In the genomic region with DNA sequence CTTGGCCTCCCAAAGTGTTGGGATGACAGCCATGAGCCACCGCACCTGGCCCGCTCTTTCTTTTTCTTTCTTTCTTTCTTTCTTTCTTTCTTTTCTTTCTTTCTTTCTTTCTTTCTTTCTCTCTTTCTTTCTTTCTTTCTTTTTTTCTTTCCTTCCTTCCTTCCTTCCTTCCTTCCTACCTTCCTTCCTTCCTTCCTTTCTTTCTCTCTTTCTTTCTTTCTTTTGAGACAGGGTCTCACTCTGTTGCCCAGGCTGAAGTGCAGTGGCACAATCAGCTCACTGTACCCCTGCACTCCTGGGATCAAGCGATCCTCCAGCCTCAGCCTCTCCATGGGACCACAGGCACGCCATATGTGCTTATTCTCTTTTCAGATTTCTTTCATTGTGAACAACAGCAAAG, we compare ENCODE assay signal across 2 cellular contexts.
TF ChIP-seq lines count a peak whose summit lies in the region.

No MANE protein-coding gene starts in this region.

TF ChIP-seq in HEK293, 187 proteins besides CTCF, POLR2A, EP300 and RAD21:
- TF ChIP-seq ZNF366 (tag by site-specific recombination; conservative IDR thresholded peaks at IDR 0.05) = peak; percentile 92

TF ChIP-seq in K562, 482 proteins besides CTCF, POLR2A, EP300 and RAD21:
- TF ChIP-seq ZNF512 (tag; IDR thresholded peaks at IDR 0.05) (peak; percentile 87), LARP7 (IDR thresholded peaks at IDR 0.05) (0 out of 2 replicates have a peak, but pooled peaks have one; percentile 29)
